In the genomic region with DNA sequence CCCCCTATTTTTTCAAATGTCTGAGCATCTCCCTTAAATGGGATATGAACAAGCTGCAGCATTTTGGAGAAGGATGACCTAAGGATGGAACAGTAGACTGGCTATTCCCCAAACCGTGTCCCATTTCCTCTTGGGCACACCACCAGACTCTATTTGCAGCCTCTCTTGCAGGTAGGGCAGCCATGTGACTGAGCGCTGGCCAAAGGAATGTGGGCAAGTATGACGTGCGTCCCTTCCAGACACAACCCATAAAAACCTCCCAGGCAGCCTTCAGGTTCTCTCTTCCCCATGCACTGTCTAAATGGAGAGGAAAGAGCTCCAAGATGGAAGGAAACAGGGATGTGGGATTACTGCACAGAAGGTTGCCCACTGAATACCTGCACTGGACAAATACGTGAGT, we compare ENCODE assay signal across 9 cellular contexts.
"Had no signal": no experiment of that assay in that cellular context is flagged by ENCODE, and none has a peak within 500 bp of the region (broad histone marks: within the 10 kb centered on the region; RNA-seq: fewer than 3 reads in every experiment).

No MANE protein-coding gene starts in this region.

- H3K27ac Mint-ChIP-seq: GM23338, H9, HFFc6 had no signal

- H3K4me3 Mint-ChIP-seq: GM23338, H9, HFFc6 had no signal

- H3K9me3 Mint-ChIP-seq: GM23338, H9 had no signal

- DNase-seq: GM23248, GOT3, H7, H9, HCEC 1CT, HFFc6 had no signal

- ATAC-seq: GM23338, HCT116 had no signal

- H3K4me3 ChIP-seq: GM23248, GM23338, HAP-1 had no signal
